ENCODE assay signal across 17 cellular contexts in genomic region chrX:153862369-153863250, GRCh38. TPM values are rescaled to one million over a fixed set of nuclear protein-coding genes. Genes with fewer than 3 reads are reported as not detected.
DNase-seq lines count a peak whose midpoint lies in the region; TF ChIP-seq lines count a peak whose summit lies in the region.
"Had no signal": no experiment of that assay in that cellular context is flagged by ENCODE, and none has a peak within 500 bp of the region (broad histone marks: within the 10 kb centered on the region; RNA-seq: fewer than 3 reads in every experiment).

No MANE protein-coding gene starts in this region.

- H3K9me3 ChIP-seq in BLaER1 treated with 17β-estradiol and CSF1 and Interleukin-3, amounts not matched to agents 10 nM and 100 nM (replicated peaks in 1 of 11): peaks cover 0 to 28% (median 10%) of the 10 kb centered on the region in 11 experiments; a peak in 12 of 22 replicates
- H3K9me3 ChIP-seq in spleen: no peaks in the 10 kb centered on the region
- no peaks in the 10 kb centered on the region for H3K9me3 ChIP-seq in ovary

- peaks cover 0 to 38% (median 29%) of the 10 kb centered on the region in 10 experiments; a peak in 14 of 20 replicates for H3K4me1 ChIP-seq in BLaER1 treated with 17β-estradiol and CSF1 and Interleukin-3, amounts not matched to agents 10 nM and 100 nM
- H3K4me1 ChIP-seq in spleen: no peaks in the 10 kb centered on the region
- no peaks in the 10 kb centered on the region for H3K4me1 ChIP-seq in ovary (ENCODE audit: insufficient read depth)

- no peak overlapping the region for H3K4me3 ChIP-seq in BLaER1 treated with 17β-estradiol and CSF1 and Interleukin-3, amounts not matched to agents 10 nM and 100 nM
- no peak overlapping the region for H3K4me3 ChIP-seq in spleen
- H3K4me3 ChIP-seq in ovary: no peak overlapping the region

- no peak overlapping the region for H3K27ac ChIP-seq in BLaER1 treated with 17β-estradiol and CSF1 and Interleukin-3, amounts not matched to agents 10 nM and 100 nM
- H3K27ac ChIP-seq in spleen (no peak overlapping the region), ovary (no peak overlapping the region)

- H4K20me1 ChIP-seq in BLaER1 treated with 17β-estradiol and CSF1 and Interleukin-3, amounts not matched to agents 10 nM and 100 nM: peaks cover 0 to 45% (median 14%) of the 10 kb centered on the region in 11 experiments; a peak in 12 of 22 replicates

- H3K27me3 ChIP-seq in BLaER1 treated with 17β-estradiol and CSF1 and Interleukin-3, amounts not matched to agents 10 nM and 100 nM: peaks cover 55 to 97% (median 93%) of the 10 kb centered on the region in 11 experiments
- H3K27me3 ChIP-seq in spleen (replicated peaks in 1 of 7) (peaks cover 0 to 21% (median 0%) of the 10 kb centered on the region in 7 donors), ovary (no peaks in the 10 kb centered on the region)

- peak; percentile 24 for DNase-seq in GM13977 (ENCODE audit: low spot score)
- DNase-seq in cerebellum (ENCODE audit: low spot score): peak; percentile 51
- peak; percentile 54 for DNase-seq in spleen
- no peak for DNase-seq in SHP77 treated with DMSO at 0.1 percent for 48 hours (lab: John Stamatoyannopoulos, UW)
- DNase-seq in ovary: no peak
- DNase-seq in activated CD4-positive, alpha-beta T cell treated with anti-CD3 and anti-CD28 coated beads for 48 hours: no peak
- DNase-seq: AML-193; CD4-positive, alpha-beta T cell; EL; IMR-90; Kasumi-1; NCI-H1105; NCI-H226; SHP77 had no signal

- peak overlapping the region in 7 of 11 experiments; percentile 26 to 62 (median 50); a peak in 11 of 22 replicates for H3K4me2 ChIP-seq in BLaER1 treated with 17β-estradiol and CSF1 and Interleukin-3, amounts not matched to agents 10 nM and 100 nM

- TF ChIP-seq CTCF in GM13977 (IDR thresholded peaks at IDR 0.05; ENCODE audit: extremely low read depth, insufficient read depth, missing control alignments) (no peak), spleen (IDR thresholded peaks at IDR 0.05 in 8 of 11, conservative IDR thresholded peaks at IDR 0.05 in 3 of 11) (no peak), ovary (IDR thresholded peaks at IDR 0.05) (no peak)

- WGBS in spleen, 5 donors: 71 to 84% (median 74%) methylated on average over 5 to 22 of the region's 22 CpGs
- WGBS in ovary, 3 donors: 64 to 74% (median 74%) methylated on average over 22 of the region's 22 CpGs

- H3K9ac ChIP-seq in BLaER1 treated with 17β-estradiol and CSF1 and Interleukin-3, amounts not matched to agents 10 nM and 100 nM: no peak overlapping the region

- no peak for TF ChIP-seq EP300 in ovary (IDR thresholded peaks at IDR 0.05)

- in situ Hi-C loops in GM13977 (cut with MboI; ENCODE audit: low pct_unique_long_range_greater_than_20kb, low sequenced_read_pairs, unreplicated experiment): no loop called here

- H3K36me3 ChIP-seq in BLaER1 treated with 17β-estradiol and CSF1 and Interleukin-3, amounts not matched to agents 10 nM and 100 nM: peaks cover 0 to 18% (median 0%) of the 10 kb centered on the region in 11 experiments; a peak in 3 of 22 replicates
- H3K36me3 ChIP-seq in spleen: no peaks in the 10 kb centered on the region
- H3K36me3 ChIP-seq in ovary: no peaks in the 10 kb centered on the region

- TF ChIP-seq POLR2A in spleen (IDR thresholded peaks at IDR 0.05): no peak
- no peak for TF ChIP-seq POLR2A in ovary (IDR thresholded peaks at IDR 0.05)

- intact Hi-C loops in spleen (cut with DNase I; ENCODE audit: low total_unique reads): no loop called here
- intact Hi-C loops in ovary (cut with DNase I): no loop called here

RNA-seq across cellular contexts. Expression of gene L1CAM, which starts 23.4 kb away (rescaled TPM):
- total RNA-seq in cerebellum (107 TPM), spleen (1 to 10 TPM; 1.2 to 5.1 (median 2.2) TPM), ovary (1 to 10 TPM in 3 of 7 donors, under 1 TPM in 3, not detected in 1; 0.36 to 3.0 (median 1.1) TPM)
- polyA plus RNA-seq in spleen (1 to 10 TPM; 1.6 to 3.4 (median 3.2) TPM), ovary (1 to 10 TPM in 1 of 2 donors, under 1 TPM in 1; 0.63 to 1.1 TPM)
- total RNA-seq: HT-29 had no signal

RNA-seq across cellular contexts. Expression of gene PDZD4, which starts 32.3 kb away (rescaled TPM):
- total RNA-seq in cerebellum (89.6 TPM), spleen (10 to 100 TPM in 5 of 7 donors, 1 to 10 TPM in 2; 6.4 to 15.4 (median 10.7) TPM), ovary (1 to 10 TPM in 4 of 7 donors, under 1 TPM in 3; 0.73 to 8.6 (median 2.7) TPM)
- polyA plus RNA-seq in spleen (10 to 100 TPM in 1 of 3 donors, 1 to 10 TPM in 2; 3.7 to 21.8 (median 9.4) TPM), ovary (1 to 10 TPM; 2.0 to 2.2 TPM)

RNA-seq across cellular contexts. Expression of gene AVPR2, which starts 41.9 kb away (rescaled TPM):
- total RNA-seq in cerebellum (not detected), spleen (under 1 TPM in 1 of 7 donors, not detected in 6; 0.52 TPM), ovary (1 to 10 TPM in 1 of 7 donors, under 1 TPM in 4, not detected in 2; 0.34 to 1.5 (median 0.50) TPM)
- polyA plus RNA-seq in spleen (under 1 TPM; 0.22 to 0.77 (median 0.26) TPM), ovary (1 to 10 TPM in 1 of 2 donors, not detected in 1; 1.3 TPM)
- total RNA-seq: A673; CD4-positive, alpha-beta T cell; HT-29; IMR-90 had no signal
- polyA plus RNA-seq: IMR-90 had no signal

Comparison
In these comparisons a context has a peak if more than half of its experiments do, and no peak if none do; other contexts are left out.
1. DNase-seq: peak in GM13977 (single experiment), cerebellum (single experiment) and spleen (single experiment); none in SHP77 treated with DMSO at 0.1 percent for 48 hours (single experiment), ovary (0 of 5) and activated CD4-positive, alpha-beta T cell treated with anti-CD3 and anti-CD28 coated beads for 48 hours (single experiment).
2. RNA of gene L1CAM, which starts 23.4 kb away (total RNA-seq): 107 TPM in cerebellum (single experiment); 1.2 to 5.1 TPM in spleen and 0.36 to 3.0 TPM in ovary; every median in the first group is over 10 times any median in the second.